Comparison of ENCODE assay signal across 1 cellular context in genomic region chr1:164601399-164602141, GRCh38.
A peak's percentile ranks its signal among the peaks of the same experiment; 100 is the strongest.
TF ChIP-seq lines count a peak whose summit lies in the region.

No MANE protein-coding gene starts in this region.

TF ChIP-seq in Ishikawa, 13 proteins besides CTCF, POLR2A, EP300 and RAD21:
- TF ChIP-seq NFIC (IDR thresholded peaks at IDR 0.05) = no peak
- TF ChIP-seq, protein P1, sequence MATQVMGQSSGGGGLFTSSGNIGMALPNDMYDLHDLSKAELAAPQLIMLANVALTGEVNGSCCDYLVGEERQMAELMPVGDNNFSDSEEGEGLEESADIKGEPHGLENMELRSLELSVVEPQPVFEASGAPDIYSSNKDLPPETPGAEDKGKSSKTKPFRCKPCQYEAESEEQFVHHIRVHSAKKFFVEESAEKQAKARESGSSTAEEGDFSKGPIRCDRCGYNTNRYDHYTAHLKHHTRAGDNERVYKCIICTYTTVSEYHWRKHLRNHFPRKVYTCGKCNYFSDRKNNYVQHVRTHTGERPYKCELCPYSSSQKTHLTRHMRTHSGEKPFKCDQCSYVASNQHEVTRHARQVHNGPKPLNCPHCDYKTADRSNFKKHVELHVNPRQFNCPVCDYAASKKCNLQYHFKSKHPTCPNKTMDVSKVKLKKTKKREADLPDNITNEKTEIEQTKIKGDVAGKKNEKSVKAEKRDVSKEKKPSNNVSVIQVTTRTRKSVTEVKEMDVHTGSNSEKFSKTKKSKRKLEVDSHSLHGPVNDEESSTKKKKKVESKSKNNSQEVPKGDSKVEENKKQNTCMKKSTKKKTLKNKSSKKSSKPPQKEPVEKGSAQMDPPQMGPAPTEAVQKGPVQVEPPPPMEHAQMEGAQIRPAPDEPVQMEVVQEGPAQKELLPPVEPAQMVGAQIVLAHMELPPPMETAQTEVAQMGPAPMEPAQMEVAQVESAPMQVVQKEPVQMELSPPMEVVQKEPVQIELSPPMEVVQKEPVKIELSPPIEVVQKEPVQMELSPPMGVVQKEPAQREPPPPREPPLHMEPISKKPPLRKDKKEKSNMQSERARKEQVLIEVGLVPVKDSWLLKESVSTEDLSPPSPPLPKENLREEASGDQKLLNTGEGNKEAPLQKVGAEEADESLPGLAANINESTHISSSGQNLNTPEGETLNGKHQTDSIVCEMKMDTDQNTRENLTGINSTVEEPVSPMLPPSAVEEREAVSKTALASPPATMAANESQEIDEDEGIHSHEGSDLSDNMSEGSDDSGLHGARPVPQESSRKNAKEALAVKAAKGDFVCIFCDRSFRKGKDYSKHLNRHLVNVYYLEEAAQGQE (IDR thresholded peaks at IDR 0.05; ENCODE audit: low read depth) = no peak
- no peak for TF ChIP-seq CREB1 (IDR thresholded peaks at IDR 0.05; ENCODE audit: low read depth)
- 0 out of 2 replicates have a peak, but pooled peaks have one; percentile 30 for TF ChIP-seq FOXM1 (IDR thresholded peaks at IDR 0.05; ENCODE audit: borderline replicate concordance, low read depth)
